In the genomic region with DNA sequence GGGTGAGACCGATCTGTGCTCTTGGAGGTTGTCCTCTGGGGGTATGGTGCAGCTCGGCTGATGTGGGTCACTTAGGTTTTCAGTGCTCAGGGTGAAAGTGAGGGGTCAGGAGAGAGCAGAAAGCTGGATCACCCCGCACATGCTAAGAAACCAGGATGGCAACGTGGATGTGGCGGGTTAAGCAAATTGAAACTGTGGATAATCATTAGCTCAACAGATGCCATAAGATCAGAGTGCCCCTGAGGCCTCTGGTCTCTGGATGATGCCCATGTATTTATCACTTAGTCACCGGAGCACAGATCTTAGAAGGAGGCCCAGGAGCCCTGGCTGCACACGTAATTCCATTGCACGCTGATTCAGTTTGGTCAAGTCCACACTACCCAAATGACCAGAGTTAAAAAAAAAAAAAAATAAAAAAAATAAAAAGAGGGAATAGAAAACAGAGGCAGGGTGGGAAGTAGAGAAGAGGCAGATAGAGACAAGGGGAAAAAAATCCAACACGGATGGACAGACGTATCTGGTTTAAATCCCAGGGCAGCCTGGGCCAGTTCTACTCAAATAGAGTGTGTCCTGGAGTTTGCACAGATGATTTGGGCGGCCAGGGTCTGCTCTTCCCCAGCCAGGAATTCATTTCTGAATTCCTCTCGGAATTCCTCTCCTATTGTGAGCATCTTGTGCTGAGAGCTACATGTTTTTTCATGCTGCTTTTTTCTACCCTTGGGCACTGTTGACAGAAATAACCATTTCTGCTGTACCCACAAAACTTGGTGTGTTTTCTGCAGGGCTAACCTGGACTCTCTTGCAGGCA, we compare ENCODE assay signal across 1 cellular context.
TF ChIP-seq lines count a peak whose summit lies in the region.

No MANE protein-coding gene starts in this region.

TF ChIP-seq in HepG2, 621 proteins besides CTCF, POLR2A, EP300 and RAD21 (continued from another document and continues in another):
- TF ChIP-seq, protein P1, sequence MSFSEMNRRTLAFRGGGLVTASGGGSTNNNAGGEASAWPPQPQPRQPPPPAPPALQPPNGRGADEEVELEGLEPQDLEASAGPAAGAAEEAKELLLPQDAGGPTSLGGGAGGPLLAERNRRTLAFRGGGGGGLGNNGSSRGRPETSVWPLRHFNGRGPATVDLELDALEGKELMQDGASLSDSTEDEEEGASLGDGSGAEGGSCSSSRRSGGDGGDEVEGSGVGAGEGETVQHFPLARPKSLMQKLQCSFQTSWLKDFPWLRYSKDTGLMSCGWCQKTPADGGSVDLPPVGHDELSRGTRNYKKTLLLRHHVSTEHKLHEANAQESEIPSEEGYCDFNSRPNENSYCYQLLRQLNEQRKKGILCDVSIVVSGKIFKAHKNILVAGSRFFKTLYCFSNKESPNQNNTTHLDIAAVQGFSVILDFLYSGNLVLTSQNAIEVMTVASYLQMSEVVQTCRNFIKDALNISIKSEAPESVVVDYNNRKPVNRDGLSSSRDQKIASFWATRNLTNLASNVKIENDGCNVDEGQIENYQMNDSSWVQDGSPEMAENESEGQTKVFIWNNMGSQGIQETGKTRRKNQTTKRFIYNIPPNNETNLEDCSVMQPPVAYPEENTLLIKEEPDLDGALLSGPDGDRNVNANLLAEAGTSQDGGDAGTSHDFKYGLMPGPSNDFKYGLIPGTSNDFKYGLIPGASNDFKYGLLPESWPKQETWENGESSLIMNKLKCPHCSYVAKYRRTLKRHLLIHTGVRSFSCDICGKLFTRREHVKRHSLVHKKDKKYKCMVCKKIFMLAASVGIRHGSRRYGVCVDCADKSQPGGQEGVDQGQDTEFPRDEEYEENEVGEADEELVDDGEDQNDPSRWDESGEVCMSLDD (CRISPR knock-in tag; IDR thresholded peaks at IDR 0.05; ENCODE audit: borderline replicate concordance) = no peak
- TF ChIP-seq NCOR1 (IDR thresholded peaks at IDR 0.05; ENCODE audit: borderline replicate concordance, low read length) = peak; percentile 41; the same call in 1 of the 2 replicates
- TF ChIP-seq, protein P2, sequence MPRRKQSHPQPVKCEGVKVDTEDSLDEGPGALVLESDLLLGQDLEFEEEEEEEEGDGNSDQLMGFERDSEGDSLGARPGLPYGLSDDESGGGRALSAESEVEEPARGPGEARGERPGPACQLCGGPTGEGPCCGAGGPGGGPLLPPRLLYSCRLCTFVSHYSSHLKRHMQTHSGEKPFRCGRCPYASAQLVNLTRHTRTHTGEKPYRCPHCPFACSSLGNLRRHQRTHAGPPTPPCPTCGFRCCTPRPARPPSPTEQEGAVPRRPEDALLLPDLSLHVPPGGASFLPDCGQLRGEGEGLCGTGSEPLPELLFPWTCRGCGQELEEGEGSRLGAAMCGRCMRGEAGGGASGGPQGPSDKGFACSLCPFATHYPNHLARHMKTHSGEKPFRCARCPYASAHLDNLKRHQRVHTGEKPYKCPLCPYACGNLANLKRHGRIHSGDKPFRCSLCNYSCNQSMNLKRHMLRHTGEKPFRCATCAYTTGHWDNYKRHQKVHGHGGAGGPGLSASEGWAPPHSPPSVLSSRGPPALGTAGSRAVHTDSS (CRISPR knock-in tag; conservative IDR thresholded peaks at IDR 0.05) = no peak
- TF ChIP-seq ZNF34 (CRISPR knock-in tag; IDR thresholded peaks at IDR 0.05; ENCODE audit: borderline replicate concordance) = peak; percentile 23; the same call in 1 of the 2 replicates
- TF ChIP-seq, protein P3, sequence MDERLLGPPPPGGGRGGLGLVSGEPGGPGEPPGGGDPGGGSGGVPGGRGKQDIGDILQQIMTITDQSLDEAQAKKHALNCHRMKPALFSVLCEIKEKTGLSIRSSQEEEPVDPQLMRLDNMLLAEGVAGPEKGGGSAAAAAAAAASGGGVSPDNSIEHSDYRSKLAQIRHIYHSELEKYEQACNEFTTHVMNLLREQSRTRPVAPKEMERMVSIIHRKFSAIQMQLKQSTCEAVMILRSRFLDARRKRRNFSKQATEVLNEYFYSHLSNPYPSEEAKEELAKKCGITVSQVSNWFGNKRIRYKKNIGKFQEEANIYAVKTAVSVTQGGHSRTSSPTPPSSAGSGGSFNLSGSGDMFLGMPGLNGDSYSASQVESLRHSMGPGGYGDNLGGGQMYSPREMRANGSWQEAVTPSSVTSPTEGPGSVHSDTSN (CRISPR knock-in tag; IDR thresholded peaks at IDR 0.05) = no peak
- TF ChIP-seq ZNF530 (CRISPR knock-in tag; IDR thresholded peaks at IDR 0.05; ENCODE audit: low read depth) = no peak
- no peak for TF ChIP-seq ZNF563 (CRISPR knock-in tag; IDR thresholded peaks at IDR 0.05)
- TF ChIP-seq, protein P4, sequence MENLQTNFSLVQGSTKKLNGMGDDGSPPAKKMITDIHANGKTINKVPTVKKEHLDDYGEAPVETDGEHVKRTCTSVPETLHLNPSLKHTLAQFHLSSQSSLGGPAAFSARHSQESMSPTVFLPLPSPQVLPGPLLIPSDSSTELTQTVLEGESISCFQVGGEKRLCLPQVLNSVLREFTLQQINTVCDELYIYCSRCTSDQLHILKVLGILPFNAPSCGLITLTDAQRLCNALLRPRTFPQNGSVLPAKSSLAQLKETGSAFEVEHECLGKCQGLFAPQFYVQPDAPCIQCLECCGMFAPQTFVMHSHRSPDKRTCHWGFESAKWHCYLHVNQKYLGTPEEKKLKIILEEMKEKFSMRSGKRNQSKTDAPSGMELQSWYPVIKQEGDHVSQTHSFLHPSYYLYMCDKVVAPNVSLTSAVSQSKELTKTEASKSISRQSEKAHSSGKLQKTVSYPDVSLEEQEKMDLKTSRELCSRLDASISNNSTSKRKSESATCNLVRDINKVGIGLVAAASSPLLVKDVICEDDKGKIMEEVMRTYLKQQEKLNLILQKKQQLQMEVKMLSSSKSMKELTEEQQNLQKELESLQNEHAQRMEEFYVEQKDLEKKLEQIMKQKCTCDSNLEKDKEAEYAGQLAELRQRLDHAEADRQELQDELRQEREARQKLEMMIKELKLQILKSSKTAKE (CRISPR knock-in tag; IDR thresholded peaks at IDR 0.05; ENCODE audit: borderline replicate concordance) = no peak
- no peak for TF ChIP-seq NFRKB (IDR thresholded peaks at IDR 0.05)
- no peak for TF ChIP-seq CBX2 (IDR thresholded peaks at IDR 0.05; ENCODE audit: low read depth, low read length)
- no peak for TF ChIP-seq CBX2 (CRISPR knock-in tag; IDR thresholded peaks at IDR 0.05; ENCODE audit: low read depth)
- TF ChIP-seq MAFF (IDR thresholded peaks at IDR 0.05; ENCODE audit: low read depth, low read length) = no peak
- no peak for TF ChIP-seq HNF4G (IDR thresholded peaks at IDR 0.05; ENCODE audit: borderline replicate concordance, low read depth, low read length)
- no peak for TF ChIP-seq HNF4G (CRISPR knock-in tag; IDR thresholded peaks at IDR 0.05; ENCODE audit: borderline replicate concordance, low read depth)
- TF ChIP-seq ZNF670 (CRISPR knock-in tag; IDR thresholded peaks at IDR 0.05; ENCODE audit: borderline replicate concordance) = no peak
- no peak for TF ChIP-seq ARID2 (CRISPR knock-in tag; IDR thresholded peaks at IDR 0.05; ENCODE audit: borderline replicate concordance)
- no peak for TF ChIP-seq ZNF776 (CRISPR knock-in tag; IDR thresholded peaks at IDR 0.05)
- TF ChIP-seq, protein P5, sequence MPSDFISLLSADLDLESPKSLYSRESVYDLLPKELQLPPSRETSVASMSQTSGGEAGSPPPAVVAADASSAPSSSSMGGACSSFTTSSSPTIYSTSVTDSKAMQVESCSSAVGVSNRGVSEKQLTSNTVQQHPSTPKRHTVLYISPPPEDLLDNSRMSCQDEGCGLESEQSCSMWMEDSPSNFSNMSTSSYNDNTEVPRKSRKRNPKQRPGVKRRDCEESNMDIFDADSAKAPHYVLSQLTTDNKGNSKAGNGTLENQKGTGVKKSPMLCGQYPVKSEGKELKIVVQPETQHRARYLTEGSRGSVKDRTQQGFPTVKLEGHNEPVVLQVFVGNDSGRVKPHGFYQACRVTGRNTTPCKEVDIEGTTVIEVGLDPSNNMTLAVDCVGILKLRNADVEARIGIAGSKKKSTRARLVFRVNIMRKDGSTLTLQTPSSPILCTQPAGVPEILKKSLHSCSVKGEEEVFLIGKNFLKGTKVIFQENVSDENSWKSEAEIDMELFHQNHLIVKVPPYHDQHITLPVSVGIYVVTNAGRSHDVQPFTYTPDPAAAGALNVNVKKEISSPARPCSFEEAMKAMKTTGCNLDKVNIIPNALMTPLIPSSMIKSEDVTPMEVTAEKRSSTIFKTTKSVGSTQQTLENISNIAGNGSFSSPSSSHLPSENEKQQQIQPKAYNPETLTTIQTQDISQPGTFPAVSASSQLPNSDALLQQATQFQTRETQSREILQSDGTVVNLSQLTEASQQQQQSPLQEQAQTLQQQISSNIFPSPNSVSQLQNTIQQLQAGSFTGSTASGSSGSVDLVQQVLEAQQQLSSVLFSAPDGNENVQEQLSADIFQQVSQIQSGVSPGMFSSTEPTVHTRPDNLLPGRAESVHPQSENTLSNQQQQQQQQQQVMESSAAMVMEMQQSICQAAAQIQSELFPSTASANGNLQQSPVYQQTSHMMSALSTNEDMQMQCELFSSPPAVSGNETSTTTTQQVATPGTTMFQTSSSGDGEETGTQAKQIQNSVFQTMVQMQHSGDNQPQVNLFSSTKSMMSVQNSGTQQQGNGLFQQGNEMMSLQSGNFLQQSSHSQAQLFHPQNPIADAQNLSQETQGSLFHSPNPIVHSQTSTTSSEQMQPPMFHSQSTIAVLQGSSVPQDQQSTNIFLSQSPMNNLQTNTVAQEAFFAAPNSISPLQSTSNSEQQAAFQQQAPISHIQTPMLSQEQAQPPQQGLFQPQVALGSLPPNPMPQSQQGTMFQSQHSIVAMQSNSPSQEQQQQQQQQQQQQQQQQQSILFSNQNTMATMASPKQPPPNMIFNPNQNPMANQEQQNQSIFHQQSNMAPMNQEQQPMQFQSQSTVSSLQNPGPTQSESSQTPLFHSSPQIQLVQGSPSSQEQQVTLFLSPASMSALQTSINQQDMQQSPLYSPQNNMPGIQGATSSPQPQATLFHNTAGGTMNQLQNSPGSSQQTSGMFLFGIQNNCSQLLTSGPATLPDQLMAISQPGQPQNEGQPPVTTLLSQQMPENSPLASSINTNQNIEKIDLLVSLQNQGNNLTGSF (CRISPR knock-in tag; IDR thresholded peaks at IDR 0.05) = no peak
- TF ChIP-seq, protein P6, sequence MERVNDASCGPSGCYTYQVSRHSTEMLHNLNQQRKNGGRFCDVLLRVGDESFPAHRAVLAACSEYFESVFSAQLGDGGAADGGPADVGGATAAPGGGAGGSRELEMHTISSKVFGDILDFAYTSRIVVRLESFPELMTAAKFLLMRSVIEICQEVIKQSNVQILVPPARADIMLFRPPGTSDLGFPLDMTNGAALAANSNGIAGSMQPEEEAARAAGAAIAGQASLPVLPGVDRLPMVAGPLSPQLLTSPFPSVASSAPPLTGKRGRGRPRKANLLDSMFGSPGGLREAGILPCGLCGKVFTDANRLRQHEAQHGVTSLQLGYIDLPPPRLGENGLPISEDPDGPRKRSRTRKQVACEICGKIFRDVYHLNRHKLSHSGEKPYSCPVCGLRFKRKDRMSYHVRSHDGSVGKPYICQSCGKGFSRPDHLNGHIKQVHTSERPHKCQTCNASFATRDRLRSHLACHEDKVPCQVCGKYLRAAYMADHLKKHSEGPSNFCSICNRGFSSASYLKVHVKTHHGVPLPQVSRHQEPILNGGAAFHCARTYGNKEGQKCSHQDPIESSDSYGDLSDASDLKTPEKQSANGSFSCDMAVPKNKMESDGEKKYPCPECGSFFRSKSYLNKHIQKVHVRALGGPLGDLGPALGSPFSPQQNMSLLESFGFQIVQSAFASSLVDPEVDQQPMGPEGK (CRISPR knock-in tag; IDR thresholded peaks at IDR 0.05) = no peak
- TF ChIP-seq ARNTL (CRISPR knock-in tag; IDR thresholded peaks at IDR 0.05) = peak; percentile 61; the same call in 1 of the 2 replicates
- no peak; the same call in 1 of the 2 replicates for TF ChIP-seq KDM6A (CRISPR knock-in tag; IDR thresholded peaks at IDR 0.05; ENCODE audit: low read depth)
- peak; percentile 56; the same call in 1 of the 2 replicates for TF ChIP-seq HNF4A (CRISPR knock-in tag; IDR thresholded peaks at IDR 0.05)
- no peak for TF ChIP-seq SATB2 (CRISPR knock-in tag; IDR thresholded peaks at IDR 0.05)
- TF ChIP-seq, protein P7, sequence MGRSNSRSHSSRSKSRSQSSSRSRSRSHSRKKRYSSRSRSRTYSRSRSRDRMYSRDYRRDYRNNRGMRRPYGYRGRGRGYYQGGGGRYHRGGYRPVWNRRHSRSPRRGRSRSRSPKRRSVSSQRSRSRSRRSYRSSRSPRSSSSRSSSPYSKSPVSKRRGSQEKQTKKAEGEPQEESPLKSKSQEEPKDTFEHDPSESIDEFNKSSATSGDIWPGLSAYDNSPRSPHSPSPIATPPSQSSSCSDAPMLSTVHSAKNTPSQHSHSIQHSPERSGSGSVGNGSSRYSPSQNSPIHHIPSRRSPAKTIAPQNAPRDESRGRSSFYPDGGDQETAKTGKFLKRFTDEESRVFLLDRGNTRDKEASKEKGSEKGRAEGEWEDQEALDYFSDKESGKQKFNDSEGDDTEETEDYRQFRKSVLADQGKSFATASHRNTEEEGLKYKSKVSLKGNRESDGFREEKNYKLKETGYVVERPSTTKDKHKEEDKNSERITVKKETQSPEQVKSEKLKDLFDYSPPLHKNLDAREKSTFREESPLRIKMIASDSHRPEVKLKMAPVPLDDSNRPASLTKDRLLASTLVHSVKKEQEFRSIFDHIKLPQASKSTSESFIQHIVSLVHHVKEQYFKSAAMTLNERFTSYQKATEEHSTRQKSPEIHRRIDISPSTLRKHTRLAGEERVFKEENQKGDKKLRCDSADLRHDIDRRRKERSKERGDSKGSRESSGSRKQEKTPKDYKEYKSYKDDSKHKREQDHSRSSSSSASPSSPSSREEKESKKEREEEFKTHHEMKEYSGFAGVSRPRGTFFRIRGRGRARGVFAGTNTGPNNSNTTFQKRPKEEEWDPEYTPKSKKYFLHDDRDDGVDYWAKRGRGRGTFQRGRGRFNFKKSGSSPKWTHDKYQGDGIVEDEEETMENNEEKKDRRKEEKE (IDR thresholded peaks at IDR 0.05) = no peak
- TF ChIP-seq ETV5 (CRISPR knock-in tag; IDR thresholded peaks at IDR 0.05; ENCODE audit: borderline replicate concordance) = peak; percentile 49; the same call in 1 of the 2 replicates
- TF ChIP-seq BCL6 (CRISPR knock-in tag; IDR thresholded peaks at IDR 0.05) = peak; percentile 39
- no peak for TF ChIP-seq PRPF4 (IDR thresholded peaks at IDR 0.05; ENCODE audit: low read depth, low read length, poor library complexity, severe bottlenecking)
- TF ChIP-seq, protein P8, sequence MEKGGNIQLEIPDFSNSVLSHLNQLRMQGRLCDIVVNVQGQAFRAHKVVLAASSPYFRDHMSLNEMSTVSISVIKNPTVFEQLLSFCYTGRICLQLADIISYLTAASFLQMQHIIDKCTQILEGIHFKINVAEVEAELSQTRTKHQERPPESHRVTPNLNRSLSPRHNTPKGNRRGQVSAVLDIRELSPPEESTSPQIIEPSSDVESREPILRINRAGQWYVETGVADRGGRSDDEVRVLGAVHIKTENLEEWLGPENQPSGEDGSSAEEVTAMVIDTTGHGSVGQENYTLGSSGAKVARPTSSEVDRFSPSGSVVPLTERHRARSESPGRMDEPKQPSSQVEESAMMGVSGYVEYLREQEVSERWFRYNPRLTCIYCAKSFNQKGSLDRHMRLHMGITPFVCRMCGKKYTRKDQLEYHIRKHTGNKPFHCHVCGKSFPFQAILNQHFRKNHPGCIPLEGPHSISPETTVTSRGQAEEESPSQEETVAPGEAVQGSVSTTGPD (CRISPR knock-in tag; IDR thresholded peaks at IDR 0.05) = peak; percentile 10; the same call in 1 of the 2 replicates
- TF ChIP-seq GABPB1 (CRISPR knock-in tag; IDR thresholded peaks at IDR 0.05) = no peak
- peak; percentile 72 for TF ChIP-seq FOXA3 (CRISPR knock-in tag; IDR thresholded peaks at IDR 0.05)
- TF ChIP-seq, protein P9, sequence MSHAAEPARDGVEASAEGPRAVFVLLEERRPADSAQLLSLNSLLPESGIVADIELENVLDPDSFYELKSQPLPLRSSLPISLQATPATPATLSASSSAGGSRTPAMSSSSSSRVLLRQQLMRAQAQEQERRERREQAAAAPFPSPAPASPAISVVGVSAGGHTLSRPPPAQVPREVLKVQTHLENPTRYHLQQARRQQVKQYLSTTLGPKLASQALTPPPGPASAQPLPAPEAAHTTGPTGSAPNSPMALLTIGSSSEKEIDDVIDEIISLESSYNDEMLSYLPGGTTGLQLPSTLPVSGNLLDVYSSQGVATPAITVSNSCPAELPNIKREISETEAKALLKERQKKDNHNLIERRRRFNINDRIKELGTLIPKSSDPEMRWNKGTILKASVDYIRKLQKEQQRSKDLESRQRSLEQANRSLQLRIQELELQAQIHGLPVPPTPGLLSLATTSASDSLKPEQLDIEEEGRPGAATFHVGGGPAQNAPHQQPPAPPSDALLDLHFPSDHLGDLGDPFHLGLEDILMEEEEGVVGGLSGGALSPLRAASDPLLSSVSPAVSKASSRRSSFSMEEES (CRISPR knock-in tag; IDR thresholded peaks at IDR 0.05) = no peak
